In the genomic region with DNA sequence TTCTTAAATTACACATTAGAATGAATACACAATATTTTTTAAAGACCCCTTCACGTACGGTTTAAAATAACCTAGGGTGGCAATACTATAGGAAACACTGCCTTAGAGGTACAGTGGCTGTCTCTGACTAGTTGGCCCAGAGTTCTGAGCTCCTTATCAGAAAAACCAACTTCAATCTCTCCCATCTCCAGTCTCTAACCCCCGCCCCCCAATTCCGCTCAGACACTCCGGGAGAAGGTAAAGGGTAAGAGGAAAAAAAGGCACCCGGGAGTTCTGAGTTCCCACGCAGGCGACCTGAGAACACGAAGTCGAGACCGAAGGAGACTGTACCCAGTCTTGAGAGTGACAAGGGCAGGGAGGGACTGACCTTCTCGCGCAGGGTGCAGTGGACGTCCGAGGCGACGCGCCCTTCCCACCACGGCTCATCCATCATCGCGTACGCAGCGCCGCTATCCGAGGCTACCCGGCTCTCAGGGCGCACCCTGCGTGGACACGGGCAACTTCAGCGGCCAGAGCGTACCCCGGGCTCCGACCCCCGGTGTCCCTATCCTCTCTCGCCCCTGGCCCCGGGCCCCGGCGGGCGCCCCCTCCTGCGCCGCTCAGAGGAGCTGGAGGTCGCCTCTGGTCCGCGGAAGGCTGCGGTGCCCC, we compare ENCODE assay signal across 8 cellular contexts. TPM values are rescaled to one million over a fixed set of nuclear protein-coding genes. Genes with fewer than 3 reads are reported as not detected.
DNase-seq lines count a peak whose midpoint lies in the region; ATAC-seq, FAIRE-seq and TF ChIP-seq lines count a peak whose summit lies in the region.

No MANE protein-coding gene starts in this region.

- CTCF ChIA-PET in K562 (lab: Yijun Ruan, JAX; ENCODE audit: low intra/inter-chr PET ratio), result no interaction called here

- H3K4me3 ChIP-seq in K562 (no peak overlapping the region), tibial artery (peak overlapping the region; percentile 49 to 64)

- no peak for TF ChIP-seq CTCF in K562 (IDR thresholded peaks at IDR 0.05 in 2 of 3, conservative IDR thresholded peaks at IDR 0.05 in 1 of 3; ENCODE audit: insufficient read depth in 2 of 3, low read depth in 1 of 3, low read length in 3 of 3)
- no peak for TF ChIP-seq CTCF in tibial artery (IDR thresholded peaks at IDR 0.05)

- peak; percentile 16 for ATAC-seq in HG02678 (IDR thresholded peaks at IDR 0.05; ENCODE audit: unreplicated experiment)
- ATAC-seq in K562, result peak; percentile 57
- ATAC-seq in left lobe of liver, result peak; percentile 38
- ATAC-seq in GM18873 (IDR thresholded peaks at IDR 0.05; ENCODE audit: low FRiP score, unreplicated experiment), result no peak

- no peaks in the 10 kb centered on the region for H4K20me1 ChIP-seq in K562 (replicated peaks; ENCODE audit: control insufficient read depth, insufficient read depth, low read length)

- 14% methylated on average over 21 of the region's 45 CpGs for WGBS in K562 (ENCODE audit: insufficient coverage, low coverage, missing lambda C conversion rate)

- H3K27ac ChIP-seq in K562 (ENCODE audit: extremely low read depth, low read depth, low read length) (no peak overlapping the region), tibial artery (no peak overlapping the region)

- H3K9me3 ChIP-seq in K562 (replicated peaks; ENCODE audit: control insufficient read depth, insufficient read depth, low read depth, low read length), result no peaks in the 10 kb centered on the region
- H3K9me3 ChIP-seq in tibial artery, result no peaks in the 10 kb centered on the region

- H2AFZ ChIP-seq in K562 (ENCODE audit: low read depth, low read length), result no peak overlapping the region

- H3K9me1 ChIP-seq in K562 (ENCODE audit: control insufficient read depth, insufficient read depth, low read length), result no peaks in the 10 kb centered on the region

- peaks cover 0 to 14% of the 10 kb centered on the region in 2 experiments; a peak in 2 of 5 replicates for H3K4me1 ChIP-seq in K562 (replicated peaks in 1 of 2; ENCODE audit: control insufficient read depth in 2 of 2, insufficient read depth in 2 of 2, low read length in 2 of 2)
- peaks cover 0 to 17% (median 14%) of the 10 kb centered on the region in 4 donors for H3K4me1 ChIP-seq in tibial artery

- no peak for FAIRE-seq in K562 (lab: Jason Lieb, UNC)

- H3K36me3 ChIP-seq in K562 (ENCODE audit: control insufficient read depth, insufficient read depth, low read length), result no peaks in the 10 kb centered on the region
- H3K36me3 ChIP-seq in tibial artery, result no peaks in the 10 kb centered on the region

- TF ChIP-seq EP300 in K562 (IDR thresholded peaks at IDR 0.05; ENCODE audit: low read length), result no peak

- BruUV-seq in K562 (replicated peaks; lab: Mats Ljungman, UMichigan), result no TSS peak

- no peak overlapping the region for H3K4me2 ChIP-seq in K562 (ENCODE audit: insufficient read depth, low read length)

- DNase-seq in Daoy (ENCODE audit: low read depth) (peak; percentile 33), K562 (ENCODE audit: extremely low read depth in 1 of 4, low spot score in 3 of 4) (no peak), left lobe of liver (ENCODE audit: low spot score) (no peak), tibial artery (peak in 1 of 2 donors; percentile 24), NCI-H446 (lab: John Stamatoyannopoulos, UW) (no peak), SIG-M5 (lab: John Stamatoyannopoulos, UW) (no peak)

- intact Hi-C loops in K562 (cut with micrococcal nuclease), result no loop called here
- intact Hi-C loops in tibial artery (cut with DNase I; ENCODE audit: low total_unique reads), result no loop called here

- peaks cover 48 to 66% of the 10 kb centered on the region in 2 experiments for H3K27me3 ChIP-seq in K562 (ENCODE audit: control insufficient read depth in 2 of 2, insufficient read depth in 2 of 2, low read length in 2 of 2)
- peaks cover 0 to 23% of the 10 kb centered on the region in 2 donors for H3K27me3 ChIP-seq in tibial artery

- no peak overlapping the region for H3K9ac ChIP-seq in K562 (ENCODE audit: insufficient read depth in 1 of 2, low read depth in 2 of 2, low read length in 2 of 2)

- H3K79me2 ChIP-seq in K562 (ENCODE audit: control insufficient read depth, insufficient read depth, low read length), result no peaks in the 10 kb centered on the region

- POLR2A ChIA-PET in K562 (lab: Yijun Ruan, JAX), result interaction anchor here (0.6 kb wide), 2 partner anchors 46 to 733 kb away, joined by 3 to 4 read pairs; no protein-coding TSS in a partner anchor

- in situ Hi-C loops in K562 (cut with MboI), result no loop called here

- no peak for TF ChIP-seq POLR2A in K562 (conservative IDR thresholded peaks at IDR 0.05)

- no peak for TF ChIP-seq RAD21 in K562 (CRISPR knock-in tag; conservative IDR thresholded peaks at IDR 0.05 in 1 of 2, IDR thresholded peaks at IDR 0.05 in 1 of 2)

TF ChIP-seq in K562, 482 proteins besides CTCF, POLR2A, EP300 and RAD21:
- no peak for TF ChIP-seq CEBPZ (IDR thresholded peaks at IDR 0.05; ENCODE audit: borderline replicate concordance, low read depth, low read length)
- no peak for TF ChIP-seq SAP30 (IDR thresholded peaks at IDR 0.05; ENCODE audit: borderline replicate concordance, insufficient read depth, low read depth, low read length, poor library complexity, severe bottlenecking)
- TF ChIP-seq EWSR1 (IDR thresholded peaks at IDR 0.05; ENCODE audit: borderline replicate concordance, low read depth, partially characterized antibody), result no peak
- no peak for TF ChIP-seq EHMT2 (IDR thresholded peaks at IDR 0.05)
- no peak for TF ChIP-seq WHSC1 (IDR thresholded peaks at IDR 0.05; ENCODE audit: low read length)
- no peak for TF ChIP-seq MAFK (IDR thresholded peaks at IDR 0.05; ENCODE audit: low read length)
TF ChIP-seq in K562: peak in this region for 0.

RNA-seq across cellular contexts. Expression of gene CCNJL, which starts 0.7 kb away (rescaled TPM):
- 6.1 and 7.0 TPM in 2 replicates for total RNA-seq in Daoy (2014; rRNA removed; shearing (Covaris generic))
- total RNA-seq in K562 (2011; cell fraction: chromatin; rRNA removed; ENCODE audit: low replicate concordance), result not detected in 2 replicates
- total RNA-seq in K562 (2011; cell fraction: nucleolus; rRNA removed), result not detected in 2 replicates
- not detected in 2 replicates for total RNA-seq in K562 (2011; cell fraction: nucleoplasm; rRNA removed)
- total RNA-seq in K562 (2014; rRNA removed) (0.04 TPM in 1 of 2 replicates, not detected in the other), K562 (2014; rRNA removed; fragmentation: Illumina TruSeq; extraction: Trizol) (not detected in 2 replicates), K562 (2015; rRNA removed; fragmentation: Illumina TruSeq; extraction: Trizol) (not detected in 2 replicates), K562 (2021) (0.04 and 0.13 TPM in 2 replicates), left lobe of liver (0.48 TPM)
- polyA plus RNA-seq in K562 (2011; rRNA removed) (not detected in 2 replicates), K562 (2014; fragmentation: Illumina TruSeq; extraction: Trizol) (not detected in 2 replicates), K562 (2014; fragmentation: Nextera tagmentation; extraction: Ambion mirVana) (not detected), K562 (2014; rRNA removed) (not detected in 2 replicates)
- not detected in 2 replicates for polyA plus RNA-seq in K562 (2011; cell fraction: cytosol; rRNA removed)
- not detected in 2 replicates for polyA plus RNA-seq in K562 (2011; cell fraction: nucleus; rRNA removed)
- 0.03 and 0.04 TPM in 2 replicates for polyA plus RNA-seq in K562 (2012)
- polyA minus RNA-seq in K562 (2011; rRNA and poly(A)+ RNA removed), result not detected in 2 replicates
- not detected in 2 replicates for polyA minus RNA-seq in K562 (2011; cell fraction: cytosol; rRNA and poly(A)+ RNA removed)
- not detected in 2 replicates for polyA minus RNA-seq in K562 (2011; cell fraction: nucleus; rRNA and poly(A)+ RNA removed)

RNA-seq across cellular contexts. Expression of gene C1QTNF2, which starts 58.8 kb away (rescaled TPM):
- total RNA-seq in Daoy (2014; rRNA removed; shearing (Covaris generic)), result 2.8 and 3.0 TPM in 2 replicates
- not detected in 2 replicates for total RNA-seq in K562 (2011; cell fraction: chromatin; rRNA removed; ENCODE audit: low replicate concordance)
- not detected in 2 replicates for total RNA-seq in K562 (2011; cell fraction: nucleolus; rRNA removed)
- total RNA-seq in K562 (2011; cell fraction: nucleoplasm; rRNA removed), result not detected in 2 replicates
- total RNA-seq in K562 (2014; rRNA removed) (not detected in 2 replicates), K562 (2014; rRNA removed; fragmentation: Illumina TruSeq; extraction: Trizol) (not detected in 2 replicates), K562 (2015; rRNA removed; fragmentation: Illumina TruSeq; extraction: Trizol) (not detected in 2 replicates), K562 (2021) (not detected in 2 replicates), left lobe of liver (not detected)
- polyA plus RNA-seq in K562 (2011; rRNA removed) (not detected in 2 replicates), K562 (2014; fragmentation: Illumina TruSeq; extraction: Trizol) (not detected in 2 replicates), K562 (2014; fragmentation: Nextera tagmentation; extraction: Ambion mirVana) (not detected), K562 (2014; rRNA removed) (not detected in 2 replicates)
- not detected in 2 replicates for polyA plus RNA-seq in K562 (2011; cell fraction: cytosol; rRNA removed)
- polyA plus RNA-seq in K562 (2011; cell fraction: nucleus; rRNA removed), result not detected in 2 replicates
- polyA plus RNA-seq in K562 (2012), result not detected in 2 replicates
- polyA minus RNA-seq in K562 (2011; rRNA and poly(A)+ RNA removed), result not detected in 2 replicates
- polyA minus RNA-seq in K562 (2011; cell fraction: cytosol; rRNA and poly(A)+ RNA removed), result not detected in 2 replicates
- not detected in 2 replicates for polyA minus RNA-seq in K562 (2011; cell fraction: nucleus; rRNA and poly(A)+ RNA removed)
